ENCODE assay signal across 8 cellular contexts in the genomic region with DNA sequence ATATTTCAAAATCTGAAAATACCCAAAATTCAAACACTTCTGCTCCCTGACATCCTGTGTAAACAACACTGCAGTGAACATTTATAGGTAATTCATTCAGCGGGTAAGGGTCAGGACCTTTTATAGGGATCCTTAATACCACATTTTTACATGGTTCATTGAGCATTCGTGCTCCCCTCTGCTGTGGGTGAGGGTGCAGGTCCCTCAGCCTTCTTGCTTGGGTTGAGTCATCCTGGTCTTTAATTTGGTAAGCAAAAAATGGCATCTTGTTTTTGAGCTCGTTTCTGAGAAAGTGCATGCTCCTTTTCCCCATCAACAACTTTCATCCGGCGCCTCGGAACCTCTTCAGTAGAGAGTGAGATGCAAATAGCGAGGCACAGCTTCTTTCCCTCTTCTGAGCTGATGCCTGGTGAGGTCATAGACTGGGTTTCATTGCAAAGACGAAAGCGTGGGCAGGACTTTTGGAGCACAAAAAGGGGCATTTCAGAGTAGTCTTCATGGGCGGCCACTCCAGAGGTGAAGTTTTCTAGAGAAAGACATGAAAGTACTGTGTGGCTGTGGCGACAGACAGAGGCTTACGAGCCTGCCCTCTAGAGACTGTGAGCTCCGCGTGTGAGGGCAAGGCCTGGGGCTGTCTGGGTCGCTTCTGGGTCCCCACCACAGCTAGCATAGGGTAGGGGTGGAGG. TPM values are rescaled to one million over a fixed set of nuclear protein-coding genes. Genes with fewer than 3 reads are reported as not detected.
A peak's percentile ranks its signal among the peaks of the same experiment; 100 is the strongest.
DNase-seq lines count a peak whose midpoint lies in the region; ATAC-seq, FAIRE-seq and TF ChIP-seq lines count a peak whose summit lies in the region.

No MANE protein-coding gene starts in this region.

- no peaks in the 10 kb centered on the region for H3K36me3 ChIP-seq in thyroid gland

- POLR2A ChIA-PET in activated CD4-positive, alpha-beta memory T cell treated with anti-CD3 and anti-CD28 coated beads for 36 hours (lab: Charles Lee), result interaction anchor here (0.9 to 4.0 kb wide), 18 partner anchors 9 to 151 kb away, joined by 3 to 29 read pairs (median 6); a partner anchor contains a TSS

- intact Hi-C loops in activated CD4-positive, alpha-beta memory T cell treated with anti-CD3 and anti-CD28 coated beads for 36 hours (cut with micrococcal nuclease), result loop anchor here (1.0 to 5.0 kb wide), 8 partner anchors 10 to 398 kb away; a partner anchor contains a TSS
- intact Hi-C loops in thyroid gland (cut with DNase I) (no loop called here), left ventricle myocardium superior (cut with micrococcal nuclease) (no loop called here)

- no peak for TF ChIP-seq POLR2A in thyroid gland (IDR thresholded peaks at IDR 0.05)
- TF ChIP-seq POLR2A in H54 (IDR thresholded peaks at IDR 0.05; ENCODE audit: low read depth, low read length), result no peak

- peak overlapping the region; percentile 27 for H3K4me3 Mint-ChIP-seq in activated CD4-positive, alpha-beta memory T cell treated with anti-CD3 and anti-CD28 coated beads for 36 hours
- H3K4me3 Mint-ChIP-seq in mesothelial cell of epicardium, result no peak overlapping the region

- CTCF ChIA-PET in activated CD4-positive, alpha-beta memory T cell treated with anti-CD3 and anti-CD28 coated beads for 36 hours (lab: Charles Lee), result interaction anchor here (0.5 to 5.1 kb wide), 20 partner anchors 9 to 173 kb away, joined by 3 to 52 read pairs (median 6); a partner anchor contains a TSS

- H3K27ac Mint-ChIP-seq in activated CD4-positive, alpha-beta memory T cell treated with anti-CD3 and anti-CD28 coated beads for 36 hours, result peak overlapping the region; percentile 88
- peak overlapping the region; percentile 94 for H3K27ac Mint-ChIP-seq in mesothelial cell of epicardium

- H3K9me3 ChIP-seq in thyroid gland, result no peaks in the 10 kb centered on the region

- peaks cover 82% of the 10 kb centered on the region for H3K4me1 Mint-ChIP-seq in activated CD4-positive, alpha-beta memory T cell treated with anti-CD3 and anti-CD28 coated beads for 36 hours (ENCODE audit: low read depth)
- peaks cover 53% of the 10 kb centered on the region for H3K4me1 Mint-ChIP-seq in mesothelial cell of epicardium

- no peak for FAIRE-seq in H54 (lab: Jason Lieb, UNC)

- peak; percentile 93 for DNase-seq in activated CD4-positive, alpha-beta memory T cell treated with anti-CD3 and anti-CD28 coated beads for 36 hours
- DNase-seq in mesothelial cell of epicardium (ENCODE audit: low spot score in 2 of 2, unreplicated experiment in 2 of 2) (no peak), thyroid gland (peak; percentile 29), H54 (ENCODE audit: insufficient read length, low spot score) (no peak), omental fat pad (ENCODE audit: low spot score) (no peak), left ventricle myocardium superior (no peak)

- H3K36me3 Mint-ChIP-seq in activated CD4-positive, alpha-beta memory T cell treated with anti-CD3 and anti-CD28 coated beads for 36 hours, result peaks cover 52% of the 10 kb centered on the region
- peaks cover 9% of the 10 kb centered on the region for H3K36me3 Mint-ChIP-seq in mesothelial cell of epicardium

- H3K27me3 ChIP-seq in thyroid gland, result no peaks in the 10 kb centered on the region

- no peaks in the 10 kb centered on the region for H3K9me3 Mint-ChIP-seq in activated CD4-positive, alpha-beta memory T cell treated with anti-CD3 and anti-CD28 coated beads for 36 hours
- H3K9me3 Mint-ChIP-seq in mesothelial cell of epicardium, result no peaks in the 10 kb centered on the region

- no peak overlapping the region for H3K4me3 ChIP-seq in thyroid gland (replicated peaks in 1 of 3)

- peaks cover 40 to 61% of the 10 kb centered on the region in 2 donors for H3K4me1 ChIP-seq in thyroid gland

- ATAC-seq in GM18858 (IDR thresholded peaks at IDR 0.05; ENCODE audit: unreplicated experiment) (peak; percentile 78), HG02973 (IDR thresholded peaks at IDR 0.05; ENCODE audit: unreplicated experiment) (peak; percentile 76), omental fat pad (ENCODE audit: low FRiP score) (no peak), left ventricle myocardium superior (no peak)

- TF ChIP-seq CTCF in mesothelial cell of epicardium (IDR thresholded peaks at IDR 0.05; ENCODE audit: unreplicated experiment), result no peak
- TF ChIP-seq CTCF in thyroid gland (IDR thresholded peaks at IDR 0.05), result no peak
- TF ChIP-seq CTCF in omental fat pad (IDR thresholded peaks at IDR 0.05), result no peak

- H3K27me3 Mint-ChIP-seq in activated CD4-positive, alpha-beta memory T cell treated with anti-CD3 and anti-CD28 coated beads for 36 hours, result no peaks in the 10 kb centered on the region
- H3K27me3 Mint-ChIP-seq in mesothelial cell of epicardium (ENCODE audit: low read depth), result no peaks in the 10 kb centered on the region

- H3K27ac ChIP-seq in thyroid gland, result peak overlapping the region; percentile 28 to 81 (median 31)

- WGBS in thyroid gland, 2 donors, result 62 to 73% methylated on average over 15 of the region's 15 CpGs

RNA-seq across cellular contexts. Expression of a gene that starts 44.5 kb away (rescaled TPM):
- 10 to 100 TPM; 13.8 to 14.6 TPM for total RNA-seq in activated CD4-positive, alpha-beta memory T cell treated with anti-CD3 and anti-CD28 coated beads for 36 hours
- total RNA-seq in mesothelial cell of epicardium (19.1 to 19.6 TPM (median 19.5 TPM) in 3 replicates), thyroid gland (1 to 10 TPM; 2.4 to 7.7 (median 4.9) TPM), omental fat pad (1 to 10 TPM; 1.0 to 9.1 (median 1.8) TPM), left ventricle myocardium superior (5.1 TPM)

RNA-seq across cellular contexts. Expression of a gene that starts 55.8 kb away (rescaled TPM):
- total RNA-seq in activated CD4-positive, alpha-beta memory T cell treated with anti-CD3 and anti-CD28 coated beads for 36 hours, result 100 to 1,000 TPM; 154 to 157 TPM
- total RNA-seq in mesothelial cell of epicardium (137 to 141 TPM (median 138 TPM) in 3 replicates), thyroid gland (100 to 1,000 TPM in 3 of 4 donors, 10 to 100 TPM in 1; 79.5 to 119 (median 103) TPM), omental fat pad (10 to 100 TPM; 36.5 to 50.7 (median 49.2) TPM), left ventricle myocardium superior (41.9 TPM)

Comparison
In these comparisons a context has a peak if more than half of its experiments do, and no peak if none do; other contexts are left out.
1. ATAC-seq: peak in GM18858 (single experiment) and HG02973 (single experiment); none in omental fat pad (single experiment) and left ventricle myocardium superior (single experiment).
2. DNase-seq: peak in activated CD4-positive, alpha-beta memory T cell treated with anti-CD3 and anti-CD28 coated beads for 36 hours (single experiment) and thyroid gland (2 of 2); none in mesothelial cell of epicardium (0 of 2), H54 (single experiment), omental fat pad (single experiment) and left ventricle myocardium superior (single experiment).